27 cellular contexts compared by ENCODE assay signal in genomic region chr5:61298066-61298465, GRCh38. TPM values are rescaled to one million over a fixed set of nuclear protein-coding genes. Genes with fewer than 3 reads are reported as not detected.
DNase-seq lines count a peak whose midpoint lies in the region; ATAC-seq, FAIRE-seq and TF ChIP-seq lines count a peak whose summit lies in the region.
"Had no signal": no experiment of that assay in that cellular context is flagged by ENCODE, and none has a peak within 500 bp of the region (broad histone marks: within the 10 kb centered on the region; RNA-seq: fewer than 3 reads in every experiment).

No MANE protein-coding gene starts in this region.

- WGBS in pancreas, 2 donors, result 35 to 37% methylated on average over 3 of the region's 3 CpGs

- no TSS peak for BruUV-seq in endothelial cell of umbilical vein (replicated peaks; lab: Mats Ljungman, UMichigan)

- H3K9ac ChIP-seq in MM.1S (ENCODE audit: low read length), result no peak overlapping the region
- H3K9ac ChIP-seq in endothelial cell of umbilical vein (replicated peaks; ENCODE audit: extremely low read depth, insufficient read depth, low read length), result no peak overlapping the region
- H3K9ac ChIP-seq: KMS-11 had no signal

- H3K4me1 ChIP-seq in MM.1S (ENCODE audit: low read length), result peaks cover 19% of the 10 kb centered on the region
- peaks cover 54% of the 10 kb centered on the region for H3K4me1 ChIP-seq in RWPE2 (ENCODE audit: insufficient read depth, poor library complexity, severe bottlenecking)
- H3K4me1 ChIP-seq in endothelial cell of umbilical vein (ENCODE audit: control insufficient read depth, extremely low read depth, insufficient read depth, low read length), result peaks cover 23% of the 10 kb centered on the region
- H3K4me1 ChIP-seq in pancreas, result peaks cover 5 to 38% (median 12%) of the 10 kb centered on the region in 3 donors
- H3K4me1 ChIP-seq in uterus, result no peaks in the 10 kb centered on the region

- ATAC-seq in RWPE2 (ENCODE audit: low read depth), result no peak
- peak; percentile 22 to 39 (median 31) for ATAC-seq in pancreas
- ATAC-seq in HG02870 (IDR thresholded peaks at IDR 0.05; ENCODE audit: unreplicated experiment), result no peak
- ATAC-seq in HG02885 (IDR thresholded peaks at IDR 0.05; ENCODE audit: poor library complexity, unreplicated experiment), result no peak
- ATAC-seq: GM23338, Right ventricle myocardium inferior, SK-N-SH treated with all-trans-retinoic acid at 6 μM for 48 hours had no signal

- POLR2A ChIA-PET in endothelial cell of umbilical vein (lab: Charles Lee), result no interaction called here
- POLR2A ChIA-PET in activated CD4-positive, alpha-beta T cell treated with anti-CD3 and anti-CD28 coated beads, Interleukin-2, amount 10 ng/mL, durations not matched to agents 7 days and 5 days (lab: Charles Lee), result no interaction called here

- no peaks in the 10 kb centered on the region for H3K36me3 Mint-ChIP-seq in activated CD4-positive, alpha-beta T cell treated with anti-CD3 and anti-CD28 coated beads, Interleukin-2, amount 10 ng/mL, durations not matched to agents 7 days and 5 days (ENCODE audit: low read depth)

- H3K4me3 Mint-ChIP-seq in activated CD4-positive, alpha-beta T cell treated with anti-CD3 and anti-CD28 coated beads, Interleukin-2, amount 10 ng/mL, durations not matched to agents 7 days and 5 days, result no peak overlapping the region
- H3K4me3 Mint-ChIP-seq: B cell, GM23338, H9, IgD-negative memory B cell had no signal

- H3K9me3 Mint-ChIP-seq in activated CD4-positive, alpha-beta T cell treated with anti-CD3 and anti-CD28 coated beads, Interleukin-2, amount 10 ng/mL, durations not matched to agents 7 days and 5 days, result no peaks in the 10 kb centered on the region
- H3K9me3 Mint-ChIP-seq: GM23338, H9, IgD-negative memory B cell had no signal

- H3K9me1 ChIP-seq in endothelial cell of umbilical vein (replicated peaks; ENCODE audit: control insufficient read depth, extremely low read depth, insufficient read depth, low read length), result no peaks in the 10 kb centered on the region

- peak; percentile 71 for FAIRE-seq in endothelial cell of umbilical vein (lab: Jason Lieb, UNC)
- FAIRE-seq in pancreas (lab: Jason Lieb, UNC), result no peak
- FAIRE-seq: GM12891, RCC 7860 had no signal

- no peaks in the 10 kb centered on the region for H3K9me2 ChIP-seq in MM.1S (replicated peaks; ENCODE audit: insufficient read depth, low read length)

- H3K27me3 ChIP-seq in MM.1S (replicated peaks; ENCODE audit: insufficient read depth, low read length) (no peaks in the 10 kb centered on the region), RWPE2 (ENCODE audit: insufficient read depth, poor library complexity, severe bottlenecking) (no peaks in the 10 kb centered on the region), endothelial cell of umbilical vein (ENCODE audit: control insufficient read depth in 2 of 2, insufficient read depth in 2 of 2, low read length in 2 of 2) (no peaks in the 10 kb centered on the region), pancreas (no peaks in the 10 kb centered on the region), uterus (no peaks in the 10 kb centered on the region)
- H3K27me3 ChIP-seq: SJCRH30 had no signal

- H3K27ac Mint-ChIP-seq in activated CD4-positive, alpha-beta T cell treated with anti-CD3 and anti-CD28 coated beads, Interleukin-2, amount 10 ng/mL, durations not matched to agents 7 days and 5 days, result no peak overlapping the region
- H3K27ac Mint-ChIP-seq: B cell, GM23338, H9 had no signal

- H3K4me2 ChIP-seq in MM.1S (ENCODE audit: low read depth, low read length) (peak overlapping the region; percentile 49), endothelial cell of umbilical vein (ENCODE audit: insufficient read depth, low read length) (peak overlapping the region; percentile 4)
- H3K4me2 ChIP-seq: GM23338, KMS-11 had no signal

- intact Hi-C loops in endothelial cell of umbilical vein (cut with micrococcal nuclease), result loop anchor here (1.0 kb wide), 2 partner anchors 16 to 32 kb away; no protein-coding TSS in a partner anchor
- intact Hi-C loops in pancreas (cut with DNase I), result no loop called here
- intact Hi-C loops in uterus (cut with DNase I; ENCODE audit: low total_unique reads), result no loop called here

- H3K36me3 ChIP-seq in MM.1S (replicated peaks; ENCODE audit: insufficient read depth, low read length), result no peaks in the 10 kb centered on the region
- H3K36me3 ChIP-seq in RWPE2 (ENCODE audit: low read depth), result peaks cover 7% of the 10 kb centered on the region; the same call in 1 of the 2 replicates
- H3K36me3 ChIP-seq in endothelial cell of umbilical vein (ENCODE audit: control insufficient read depth in 2 of 2, extremely low read depth in 1 of 2, insufficient read depth in 2 of 2, low read length in 2 of 2), result no peaks in the 10 kb centered on the region
- H3K36me3 ChIP-seq in pancreas, result no peaks in the 10 kb centered on the region
- H3K36me3 ChIP-seq in uterus, result no peaks in the 10 kb centered on the region
- H3K36me3 ChIP-seq: SJCRH30 had no signal

- H3K4me3 ChIP-seq in MM.1S (ENCODE audit: low read length) (no peak overlapping the region), RWPE2 (ENCODE audit: severe bottlenecking) (no peak overlapping the region), endothelial cell of umbilical vein (replicated peaks in 1 of 3; ENCODE audit: insufficient read depth in 1 of 3, low read depth in 1 of 3, low read length in 3 of 3) (no peak overlapping the region), pancreas (no peak overlapping the region), uterus (no peak overlapping the region)
- H3K4me3 ChIP-seq: GM23338, SJCRH30 had no signal

- H3K4me1 Mint-ChIP-seq in activated CD4-positive, alpha-beta T cell treated with anti-CD3 and anti-CD28 coated beads, Interleukin-2, amount 10 ng/mL, durations not matched to agents 7 days and 5 days, result peaks cover under 1% of the 10 kb centered on the region

- H3K27ac ChIP-seq in MM.1S (ENCODE audit: low read length), result no peak overlapping the region
- peak overlapping the region; percentile 85 for H3K27ac ChIP-seq in RWPE2 (ENCODE audit: poor library complexity, severe bottlenecking)
- peak overlapping the region; percentile 48 for H3K27ac ChIP-seq in endothelial cell of umbilical vein (ENCODE audit: insufficient read depth, low read depth, low read length)
- H3K27ac ChIP-seq in pancreas, result peak overlapping the region in 2 of 4 donors; percentile 57 to 62
- H3K27ac ChIP-seq in uterus, result no peak overlapping the region
- H3K27ac ChIP-seq: KMS-11, SJCRH30 had no signal

- dilution Hi-C loops in endothelial cell of umbilical vein (cut with MboI; ENCODE audit: extremely low pct_ligation_motif_present, low sequenced_read_pairs), result no loop called here

- no peaks in the 10 kb centered on the region for H3K79me2 ChIP-seq in MM.1S (ENCODE audit: low read length)
- no peaks in the 10 kb centered on the region for H3K79me2 ChIP-seq in endothelial cell of umbilical vein (ENCODE audit: control insufficient read depth, insufficient read depth, low read length)

- no peak for TF ChIP-seq POLR2A in endothelial cell of umbilical vein (IDR thresholded peaks at IDR 0.05; ENCODE audit: low read depth, low read length)
- no peak for TF ChIP-seq POLR2A in uterus (IDR thresholded peaks at IDR 0.05)

- no peaks in the 10 kb centered on the region for H3F3A ChIP-seq in MM.1S (ENCODE audit: insufficient read depth, low read length)

- DNase-seq in MM.1S (no peak), RWPE2 (ENCODE audit: low spot score) (no peak), endothelial cell of umbilical vein (ENCODE audit: low read depth, low spot score) (no peak), pancreas (peak in 1 of 6 donors; percentile 27), uterus (no peak)
- DNase-seq in activated CD4-positive, alpha-beta T cell treated with anti-CD3 and anti-CD28 coated beads, Interleukin-2, amount 10 ng/mL, durations not matched to agents 7 days and 5 days, result no peak
- DNase-seq: Calu3, DMS79 treated with DMSO at 0.1 percent for 48 hours, GF-D8, H9, NCI-H1092, NCI-H1436, NCI-H1930, NCI-H2107, NCI-H524, NCI-H82, SJCRH30 had no signal

- H3K9me3 ChIP-seq in MM.1S (replicated peaks; ENCODE audit: insufficient read depth, low read length) (no peaks in the 10 kb centered on the region), RWPE2 (ENCODE audit: severe bottlenecking) (no peaks in the 10 kb centered on the region), endothelial cell of umbilical vein (replicated peaks; ENCODE audit: control insufficient read depth, insufficient read depth, low read length) (no peaks in the 10 kb centered on the region), pancreas (no peaks in the 10 kb centered on the region), uterus (no peaks in the 10 kb centered on the region)
- H3K9me3 ChIP-seq: SJCRH30 had no signal

- H2AFZ ChIP-seq in MM.1S (ENCODE audit: low read length) (no peak overlapping the region), endothelial cell of umbilical vein (ENCODE audit: low read depth, low read length) (no peak overlapping the region)

- CTCF ChIA-PET in endothelial cell of umbilical vein (lab: Charles Lee), result interaction anchor here (0.8 to 1.4 kb wide), 3 partner anchors 9 to 18 kb away, joined by 3 to 4 read pairs (median 3); no protein-coding TSS in a partner anchor
- CTCF ChIA-PET in activated CD4-positive, alpha-beta T cell treated with anti-CD3 and anti-CD28 coated beads, Interleukin-2, amount 10 ng/mL, durations not matched to agents 7 days and 5 days (lab: Charles Lee), result interaction anchor here (1.0 kb wide), 1 partner anchor 13 kb away, joined by 3 read pairs; no protein-coding TSS in a partner anchor

- no peaks in the 10 kb centered on the region for H4K20me1 ChIP-seq in MM.1S (ENCODE audit: insufficient read depth, low read length)
- no peaks in the 10 kb centered on the region for H4K20me1 ChIP-seq in endothelial cell of umbilical vein (replicated peaks; ENCODE audit: control insufficient read depth, extremely low read depth, insufficient read depth, low read length)

- TF ChIP-seq CTCF in MM.1S (IDR thresholded peaks at IDR 0.05; ENCODE audit: low read length) (no peak), RWPE2 (IDR thresholded peaks at IDR 0.05; ENCODE audit: poor library complexity, severe bottlenecking) (no peak), endothelial cell of umbilical vein (IDR thresholded peaks at IDR 0.05; ENCODE audit: extremely low read depth in 1 of 2, insufficient read depth in 1 of 2, low read depth in 1 of 2, low read length in 2 of 2) (no peak), pancreas (IDR thresholded peaks at IDR 0.05) (no peak), uterus (IDR thresholded peaks at IDR 0.05) (no peak)

- no peaks in the 10 kb centered on the region for H3K27me3 Mint-ChIP-seq in activated CD4-positive, alpha-beta T cell treated with anti-CD3 and anti-CD28 coated beads, Interleukin-2, amount 10 ng/mL, durations not matched to agents 7 days and 5 days

RNA-seq across cellular contexts. Expression of gene ZSWIM6, which starts 34.0 kb away (rescaled TPM):
- 25.3 and 25.7 TPM in 2 replicates for total RNA-seq in endothelial cell of umbilical vein
- 12.8 and 14.9 TPM in 2 replicates for polyA plus RNA-seq in endothelial cell of umbilical vein
- 10.2 and 10.4 TPM in 2 replicates for polyA plus RNA-seq in endothelial cell of umbilical vein (2011; cell fraction: cytosol; rRNA removed)
- polyA plus RNA-seq in endothelial cell of umbilical vein (2011; cell fraction: nucleus; rRNA removed), result 60.3 and 64.0 TPM in 2 replicates
- polyA plus RNA-seq in endothelial cell of umbilical vein (2012), result 12.8 and 15.4 TPM in 2 replicates
- polyA minus RNA-seq in endothelial cell of umbilical vein, result 50.4 and 51.5 TPM in 2 replicates
- polyA minus RNA-seq in endothelial cell of umbilical vein (2011; cell fraction: cytosol; rRNA and poly(A)+ RNA removed), result 13.3 TPM
- 52.0 and 72.2 TPM in 2 replicates for polyA minus RNA-seq in endothelial cell of umbilical vein (2011; cell fraction: nucleus; rRNA and poly(A)+ RNA removed)
- 10 to 100 TPM in 1 of 6 donors, 1 to 10 TPM in 5; 5.8 to 12.9 (median 6.2) TPM for total RNA-seq in pancreas
- polyA plus RNA-seq in pancreas, result 1 to 10 TPM; 3.6 to 6.6 TPM
- total RNA-seq in uterus, result 10 to 100 TPM in 3 of 4 donors, 1 to 10 TPM in 1; 4.1 to 14.8 (median 11.1) TPM
- 1 to 10 TPM; 3.8 to 4.3 TPM for total RNA-seq in activated CD4-positive, alpha-beta T cell treated with anti-CD3 and anti-CD28 coated beads, Interleukin-2, amount 10 ng/mL, durations not matched to agents 7 days and 5 days

Comparison
In these comparisons a context has a peak if more than half of its experiments do, and no peak if none do; other contexts are left out.
1. H3K27ac ChIP-seq: peak in RWPE2 (single experiment) and endothelial cell of umbilical vein (single experiment); none in MM.1S (single experiment) and uterus (0 of 2).
2. ATAC-seq: peak in pancreas (4 of 4); none in RWPE2 (single experiment), HG02870 (single experiment) and HG02885 (single experiment).